ENCODE assay signal across 9 cellular contexts in the genomic region with DNA sequence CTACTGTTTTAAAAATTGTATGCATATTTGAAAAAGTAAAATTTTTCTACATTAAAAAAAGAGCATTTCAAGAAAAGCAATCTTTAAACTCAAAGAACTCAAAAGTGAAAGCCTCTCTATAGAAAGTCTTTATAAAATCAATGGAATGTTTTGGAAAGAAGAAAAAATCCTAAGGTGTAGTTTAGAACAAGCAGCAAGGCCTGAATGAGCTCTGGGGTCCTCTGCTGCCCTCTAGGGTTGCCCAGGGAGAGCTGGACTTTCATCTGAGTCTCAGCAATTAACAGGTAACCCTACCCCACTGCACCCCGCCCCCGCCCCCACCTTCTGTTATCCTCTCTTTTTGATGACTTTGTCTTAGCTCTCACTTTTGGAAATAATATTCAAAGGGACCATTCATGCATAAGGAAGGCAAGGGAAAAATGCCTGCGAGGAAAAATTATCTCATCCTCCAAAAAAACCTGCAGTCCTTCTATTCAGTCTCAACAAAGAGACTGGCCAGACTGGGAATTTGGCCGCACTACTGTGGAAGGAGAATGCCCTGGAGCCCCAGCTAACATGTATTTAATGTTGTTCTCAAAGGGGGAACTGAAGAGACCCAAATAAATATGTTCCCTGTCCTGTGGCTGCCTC. TPM values are rescaled to one million over a fixed set of nuclear protein-coding genes. Genes with fewer than 3 reads are reported as not detected.
DNase-seq lines count a peak whose midpoint lies in the region; ATAC-seq, FAIRE-seq and TF ChIP-seq lines count a peak whose summit lies in the region.
"Had no signal": no experiment of that assay in that cellular context is flagged by ENCODE, and none has a peak within 500 bp of the region (broad histone marks: within the 10 kb centered on the region; RNA-seq: fewer than 3 reads in every experiment).

No MANE protein-coding gene starts in this region.

- 13 to 24% methylated on average over 4 of the region's 4 CpGs for WGBS in body of pancreas, 2 donors
- WGBS in stomach, 5 donors = 27 to 42% (median 32%) methylated on average over 4 of the region's 4 CpGs

- no TSS peak for BruUV-seq in OCI-LY7 (replicated peaks; lab: Mats Ljungman, UMichigan)

- H3K79me2 ChIP-seq in OCI-LY7 (ENCODE audit: insufficient read depth, low read depth, low read length) = no peaks in the 10 kb centered on the region

- ATAC-seq in body of pancreas = peak; percentile 77
- ATAC-seq in HG02623 (IDR thresholded peaks at IDR 0.05; ENCODE audit: unreplicated experiment) = no peak
- ATAC-seq in HG02884 (IDR thresholded peaks at IDR 0.05; ENCODE audit: unreplicated experiment) = no peak

- H3K9me2 ChIP-seq in OCI-LY7 (ENCODE audit: insufficient read depth, low read length) = no peaks in the 10 kb centered on the region

- no peak for TF ChIP-seq POLR2A in body of pancreas (IDR thresholded peaks at IDR 0.05)
- no peak for TF ChIP-seq POLR2A in stomach (IDR thresholded peaks at IDR 0.05)

- no peaks in the 10 kb centered on the region for H4K20me1 ChIP-seq in OCI-LY7 (ENCODE audit: insufficient read depth, low read length)

- intact Hi-C loops in OCI-LY7 (cut with micrococcal nuclease; ENCODE audit: unreplicated experiment) (loop anchor here (5.0 kb wide), 2 partner anchors 57 to 347 kb away; no protein-coding TSS in a partner anchor), body of pancreas (cut with DNase I) (no loop called here), stomach (cut with DNase I; ENCODE audit: low total_unique reads) (no loop called here)

- H3K4me1 ChIP-seq in OCI-LY7 (ENCODE audit: insufficient read depth, low read length, poor library complexity, severe bottlenecking) = no peaks in the 10 kb centered on the region
- no peaks in the 10 kb centered on the region for H3K4me1 ChIP-seq in body of pancreas
- peaks cover 9 to 35% (median 17%) of the 10 kb centered on the region in 4 donors for H3K4me1 ChIP-seq in stomach

- CTCF ChIA-PET in OCI-LY7 (lab: Charles Lee; ENCODE audit: unreplicated experiment) = interaction anchor here (1.1 kb wide), 1 partner anchor 9 kb away, joined by 3 read pairs; no protein-coding TSS in a partner anchor

- H3K36me3 ChIP-seq in H7 (replicated peaks; ENCODE audit: control insufficient read depth, insufficient read depth, low read length) (peaks cover 9% of the 10 kb centered on the region), OCI-LY7 (ENCODE audit: insufficient read depth, low read length) (no peaks in the 10 kb centered on the region), body of pancreas (replicated peaks in 1 of 2; ENCODE audit: insufficient read depth in 1 of 2, low read depth in 2 of 2) (no peaks in the 10 kb centered on the region), stomach (peaks cover under 1 to 45% (median 36%) of the 10 kb centered on the region in 4 donors)

- TF ChIP-seq CTCF in D721Med (IDR thresholded peaks at IDR 0.05; ENCODE audit: insufficient read depth, missing control alignments) = peak; percentile 52
- peak; percentile 75 for TF ChIP-seq CTCF in OCI-LY7 (conservative IDR thresholded peaks at IDR 0.05; ENCODE audit: low read length)
- peak; percentile 38 to 58 (median 48) for TF ChIP-seq CTCF in body of pancreas (IDR thresholded peaks at IDR 0.05)
- TF ChIP-seq CTCF in stomach (IDR thresholded peaks at IDR 0.05) = peak in 4 of 7 experiments; percentile 19 to 60 (median 41)

- H2AFZ ChIP-seq in OCI-LY7 (ENCODE audit: low read length) = no peak overlapping the region

- H3K27me3 ChIP-seq in H7 (ENCODE audit: control insufficient read depth, insufficient read depth, low read length) = no peaks in the 10 kb centered on the region
- no peaks in the 10 kb centered on the region for H3K27me3 ChIP-seq in body of pancreas
- H3K27me3 ChIP-seq in stomach = no peaks in the 10 kb centered on the region

- H3K4me2 ChIP-seq in OCI-LY7 (ENCODE audit: low read length) = no peak overlapping the region

- H3K9me3 ChIP-seq in OCI-LY7 (ENCODE audit: low read length) = no peaks in the 10 kb centered on the region
- no peaks in the 10 kb centered on the region for H3K9me3 ChIP-seq in body of pancreas
- H3K9me3 ChIP-seq in stomach = no peaks in the 10 kb centered on the region

- peak; percentile 31 for DNase-seq in D721Med (ENCODE audit: insufficient read length, low spot score)
- peak; percentile 92 for DNase-seq in H7
- DNase-seq in OCI-LY7 (ENCODE audit: low spot score) = peak; percentile 54
- peak; percentile 54 to 71 (median 67) for DNase-seq in body of pancreas
- DNase-seq in islet precursor cell = peak; percentile 71
- peak; percentile 48 for DNase-seq in stomach

- POLR2A ChIA-PET in OCI-LY7 (lab: Charles Lee) = interaction anchor here (0.6 kb wide), 1 partner anchor 780 kb away, joined by 3 read pairs; no protein-coding TSS in a partner anchor

- no peak for TF ChIP-seq EP300 in stomach (IDR thresholded peaks at IDR 0.05)

- no peak for FAIRE-seq in D721Med (lab: Jason Lieb, UNC)

- no peak overlapping the region for H3K27ac ChIP-seq in OCI-LY7 (ENCODE audit: low read depth, low read length, poor library complexity, severe bottlenecking)
- peak overlapping the region in 1 of 4 donors; percentile 23 for H3K27ac ChIP-seq in body of pancreas
- no peak overlapping the region for H3K27ac ChIP-seq in stomach

- H3K4me3 ChIP-seq in H7 (ENCODE audit: insufficient read depth, low read depth, low read length) (no peak overlapping the region), OCI-LY7 (ENCODE audit: low read depth, low read length, poor library complexity, severe bottlenecking) (no peak overlapping the region), body of pancreas (no peak overlapping the region), stomach (no peak overlapping the region)
- H3K4me3 ChIP-seq: skin epidermis had no signal

RNA-seq across cellular contexts. Expression of gene SLC25A30, which starts 24.1 kb away (rescaled TPM):
- 1.0 and 2.2 TPM in 2 replicates for total RNA-seq in H7 (2014; rRNA removed; shearing (Covaris generic))
- total RNA-seq in OCI-LY7 (2014; rRNA removed; shearing (Covaris generic)) = 0.46 and 1.5 TPM in 2 replicates
- total RNA-seq in OCI-LY7 (2022) = 0.35 and 0.78 TPM in 2 replicates
- total RNA-seq in body of pancreas = 10 to 100 TPM in 1 of 2 donors, 1 to 10 TPM in 1; 7.3 to 10.1 TPM
- 10 to 100 TPM in 2 of 5 donors, 1 to 10 TPM in 3; 3.5 to 51.9 (median 8.7) TPM for total RNA-seq in stomach
- 1 to 10 TPM; 2.9 to 7.4 (median 6.9) TPM for polyA plus RNA-seq in stomach

RNA-seq across cellular contexts. Expression of gene TPT1, which starts 53.1 kb away (rescaled TPM):
- 1,060 and 1,417 TPM in 2 replicates for total RNA-seq in H7 (2014; rRNA removed; shearing (Covaris generic))
- total RNA-seq in OCI-LY7 (2014; rRNA removed; shearing (Covaris generic)) = 1,996 and 2,481 TPM in 2 replicates
- 2,337 and 2,698 TPM in 2 replicates for total RNA-seq in OCI-LY7 (2022)
- 1,000 to 10,000 TPM; 1,254 to 1,787 TPM for total RNA-seq in body of pancreas
- total RNA-seq in stomach = 1,000 to 10,000 TPM; 1,648 to 4,994 (median 2,507) TPM
- polyA plus RNA-seq in stomach = over 10,000 TPM in 2 of 3 donors, 1,000 to 10,000 TPM in 1; 7,500 to 11,714 (median 10,124) TPM

Comparison
In these comparisons a context has a peak if more than half of its experiments do, and no peak if none do; other contexts are left out.
1. DNase-seq: peak in every context shown above with its lines; median percentile 92 in H7; 71 in islet precursor cell; 67 in body of pancreas; 54 in OCI-LY7; 48 in stomach; 31 in D721Med.